Comparison of ENCODE assay signal across 16 cellular contexts in the genomic region with DNA sequence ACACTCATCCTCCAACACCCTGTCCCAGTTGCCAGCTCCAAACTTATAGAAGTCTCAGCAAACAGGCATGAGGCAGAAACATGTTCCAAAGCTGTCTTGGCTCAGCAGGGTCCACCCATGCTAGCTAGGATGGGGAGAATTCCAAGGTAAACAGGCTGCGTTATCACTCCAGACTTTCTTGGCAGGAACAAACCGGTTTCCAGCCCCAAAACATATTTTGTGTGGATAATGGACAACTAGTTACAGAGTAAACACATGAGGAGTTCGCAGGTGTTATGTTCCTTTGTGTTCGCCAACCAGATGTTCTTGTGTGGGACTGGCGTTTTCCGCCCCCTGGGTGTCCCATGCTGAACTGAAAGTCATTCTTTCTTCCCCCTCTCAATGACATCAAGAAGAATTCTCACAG.
A peak's percentile ranks its signal among the peaks of the same experiment; 100 is the strongest.
DNase-seq lines count a peak whose midpoint lies in the region; ATAC-seq and TF ChIP-seq lines count a peak whose summit lies in the region.
"Had no signal": no experiment of that assay in that cellular context is flagged by ENCODE, and none has a peak within 500 bp of the region (broad histone marks: within the 10 kb centered on the region; RNA-seq: fewer than 3 reads in every experiment).

No MANE protein-coding gene starts in this region.

- DNase-seq in MG63 (peak; percentile 55), heart right ventricle (peak; percentile 37 to 60), sigmoid colon (peak; percentile 82), NCI-H2107 treated with DMSO at 0.1 percent for 48 hours (lab: John Stamatoyannopoulos, UW; ENCODE audit: unreplicated experiment) (no peak), transverse colon (no peak), AG08396 (ENCODE audit: low spot score) (no peak)
- DNase-seq in activated naive CD4-positive, alpha-beta T cell (lab: John Stamatoyannopoulos, UW), result no peak
- DNase-seq: activated CD8-positive, alpha-beta T cell treated with anti-CD3 and anti-CD28 coated beads for 36 hours; activated naive CD8-positive, alpha-beta T cell treated with anti-CD3 and anti-CD28 coated beads, Interleukin-2, amount 10 ng/mL, durations not matched to agents 7 days and 5 days; activated T-cell treated with anti-CD3 and anti-CD28 coated beads, Interleukin-2, amount 50 U/mL, for 48 hours; MM.1S; natural killer cell; stimulated activated CD4-positive, alpha-beta T cell treated with anti-CD3 and anti-CD28 coated beads, Interleukin-2, amount 100 ng/mL, for 24 hours; T-cell; WERI-Rb-1 had no signal

- H3K27me3 ChIP-seq in MG63 (no peaks in the 10 kb centered on the region), heart right ventricle (no peaks in the 10 kb centered on the region), sigmoid colon (no peaks in the 10 kb centered on the region), transverse colon (no peaks in the 10 kb centered on the region)

- peak; percentile 83 to 90 (median 88) for ATAC-seq in heart right ventricle
- ATAC-seq: activated CD8-positive, alpha-beta T cell treated with anti-CD3 and anti-CD28 coated beads for 36 hours; natural killer cell; T-cell had no signal

- no peak for TF ChIP-seq POLR2A in sigmoid colon (IDR thresholded peaks at IDR 0.05)
- TF ChIP-seq POLR2A in transverse colon (IDR thresholded peaks at IDR 0.05), result no peak

- no peaks in the 10 kb centered on the region for H3K9me3 ChIP-seq in MG63
- H3K9me3 ChIP-seq in heart right ventricle, result no peaks in the 10 kb centered on the region
- H3K9me3 ChIP-seq in sigmoid colon, result no peaks in the 10 kb centered on the region
- no peaks in the 10 kb centered on the region for H3K9me3 ChIP-seq in transverse colon

- H3K4me3 ChIP-seq in MG63 (no peak overlapping the region), heart right ventricle (no peak overlapping the region), sigmoid colon (no peak overlapping the region), transverse colon (no peak overlapping the region)

- H3K27ac ChIP-seq in VCaP (peak overlapping the region; percentile 17), heart right ventricle (peak overlapping the region in 7 of 10 donors; percentile 11 to 87 (median 71)), sigmoid colon (peak overlapping the region in 3 of 4 donors; percentile 21 to 42 (median 36)), transverse colon (peak overlapping the region in 2 of 4 donors; percentile 29 to 46)
- H3K27ac ChIP-seq: WERI-Rb-1 had no signal

- WGBS in heart right ventricle, 2 donors, result 44 to 53% methylated on average over 6 of the region's 6 CpGs
- 14 to 66% methylated on average over 6 of the region's 6 CpGs for WGBS in sigmoid colon, 2 donors
- WGBS in transverse colon (ENCODE audit: low coverage in 1 of 2), 2 donors, result 30 to 33% methylated on average over 1 to 6 of the region's 6 CpGs

- H3K36me3 ChIP-seq in MG63 (no peaks in the 10 kb centered on the region), heart right ventricle (no peaks in the 10 kb centered on the region), sigmoid colon (no peaks in the 10 kb centered on the region), transverse colon (no peaks in the 10 kb centered on the region)
- H3K36me3 ChIP-seq: WERI-Rb-1 had no signal

- intact Hi-C loops in heart right ventricle (cut with DNase I), result loop anchor here in 1 of 10 donors (10.0 kb wide), 1 partner anchor 401 kb away; a partner anchor contains a TSS
- intact Hi-C loops in sigmoid colon (cut with DNase I), result no loop called here
- intact Hi-C loops in transverse colon (cut with DNase I; ENCODE audit: low total_unique reads), result no loop called here

- TF ChIP-seq EP300 in sigmoid colon (IDR thresholded peaks at IDR 0.05) (no peak), transverse colon (IDR thresholded peaks at IDR 0.05; ENCODE audit: low read depth) (no peak)

- TF ChIP-seq CTCF in VCaP (conservative IDR thresholded peaks at IDR 0.05) (peak; percentile 48), heart right ventricle (IDR thresholded peaks at IDR 0.05) (peak in 3 of 9 donors; percentile 36 to 37 (median 36)), sigmoid colon (IDR thresholded peaks at IDR 0.05) (no peak), transverse colon (IDR thresholded peaks at IDR 0.05) (peak in 1 of 5 experiments; percentile 13)

- peaks cover 0 to 23% (median 8%) of the 10 kb centered on the region in 9 donors for H3K4me1 ChIP-seq in heart right ventricle
- H3K4me1 ChIP-seq in sigmoid colon, result no peaks in the 10 kb centered on the region
- no peaks in the 10 kb centered on the region for H3K4me1 ChIP-seq in transverse colon

- in situ Hi-C loops in transverse colon (cut with MboI; ENCODE audit: low pct_ligation_motif_present in 1 of 4, low pct_unique_long_range_greater_than_20kb in 1 of 4, low sequenced_read_pairs in 3 of 4), result no loop called here

Comparison
In these comparisons a context has a peak if more than half of its experiments do, and no peak if none do; other contexts are left out.
1. DNase-seq: peak in MG63 (single experiment), heart right ventricle (2 of 2) and sigmoid colon (single experiment); none in NCI-H2107 treated with DMSO at 0.1 percent for 48 hours (single experiment), activated naive CD4-positive, alpha-beta T cell (0 of 4), transverse colon (single experiment) and AG08396 (single experiment).